In genomic region chr1:1157914-1158710, GRCh38 we compare ENCODE assay signal across 7 cellular contexts. TPM values are rescaled to one million over a fixed set of nuclear protein-coding genes. Genes with fewer than 3 reads are reported as not detected.
DNase-seq lines count a peak whose midpoint lies in the region; ATAC-seq and TF ChIP-seq lines count a peak whose summit lies in the region.

No MANE protein-coding gene starts in this region.

- H3K9me3 ChIP-seq in thyroid gland, result no peaks in the 10 kb centered on the region

- no peaks in the 10 kb centered on the region for H3K27me3 ChIP-seq in thyroid gland

- H3K27me3 Mint-ChIP-seq in endothelial cell (ENCODE audit: unreplicated experiment), result peaks cover 12% of the 10 kb centered on the region
- H3K27me3 Mint-ChIP-seq in memory B cell, result no peaks in the 10 kb centered on the region

- peak; percentile 55 for DNase-seq in activated CD4-positive, CD25-positive, alpha-beta regulatory T cell treated with anti-CD3 and anti-CD28 coated beads, Interleukin-2, amount 50 U/mL, for 72 hours
- peak; percentile 58 for DNase-seq in endothelial cell (ENCODE audit: low spot score)
- DNase-seq in memory B cell (ENCODE audit: low spot score in 2 of 2), result no peak
- peak; percentile 52 to 58 for DNase-seq in thyroid gland
- no peak for DNase-seq in HPDE6-E6E7 (ENCODE audit: extremely low spot score)

- H3K4me1 ChIP-seq in thyroid gland, result peaks cover 17 to 27% of the 10 kb centered on the region in 2 donors

- no peak overlapping the region for H3K4me3 Mint-ChIP-seq in endothelial cell (ENCODE audit: unreplicated experiment)
- H3K4me3 Mint-ChIP-seq in memory B cell, result peak overlapping the region; percentile 87

- peaks cover 3% of the 10 kb centered on the region for H3K9me3 Mint-ChIP-seq in endothelial cell (ENCODE audit: unreplicated experiment)
- H3K9me3 Mint-ChIP-seq in memory B cell, result peaks cover 3% of the 10 kb centered on the region

- H3K27ac Mint-ChIP-seq in endothelial cell (ENCODE audit: unreplicated experiment) (no peak overlapping the region), memory B cell (peak overlapping the region; percentile 75)

- H3K36me3 ChIP-seq in thyroid gland, result no peaks in the 10 kb centered on the region

- TF ChIP-seq POLR2A in GM15510 (IDR thresholded peaks at IDR 0.05; ENCODE audit: borderline replicate concordance, extremely low read depth, insufficient read length) (peak; percentile 52), thyroid gland (IDR thresholded peaks at IDR 0.05) (no peak)

- peak; percentile 45 for ATAC-seq in HG03280 (IDR thresholded peaks at IDR 0.05; ENCODE audit: unreplicated experiment)
- ATAC-seq in memory B cell (ENCODE audit: low read depth), result peak; percentile 75

- H3K4me1 Mint-ChIP-seq in endothelial cell (ENCODE audit: unreplicated experiment) (no peaks in the 10 kb centered on the region), memory B cell (peaks cover 4% of the 10 kb centered on the region)

- WGBS in thyroid gland, 2 donors, result 40 to 49% methylated on average over 6 to 14 of the region's 46 CpGs

- peak overlapping the region; percentile 84 to 99 (median 96) for H3K27ac ChIP-seq in thyroid gland

- TF ChIP-seq CTCF in endothelial cell (IDR thresholded peaks at IDR 0.05; ENCODE audit: unreplicated experiment), result no peak
- TF ChIP-seq CTCF in thyroid gland (IDR thresholded peaks at IDR 0.05), result no peak

- H3K4me3 ChIP-seq in thyroid gland (replicated peaks in 1 of 3), result peak overlapping the region; percentile 39 to 81 (median 74)

- H3K36me3 Mint-ChIP-seq in endothelial cell (ENCODE audit: low read depth, unreplicated experiment), result peaks cover 4% of the 10 kb centered on the region
- peaks cover 1% of the 10 kb centered on the region for H3K36me3 Mint-ChIP-seq in memory B cell

- intact Hi-C loops in thyroid gland (cut with DNase I), result no loop called here

RNA-seq across cellular contexts. Expression of gene TTLL10, which starts 15.6 kb away (rescaled TPM):
- total RNA-seq in endothelial cell (ENCODE audit: unreplicated experiment) (not detected), thyroid gland (under 1 TPM in 2 of 4 donors, not detected in 2; 0.13 to 0.29 TPM)

RNA-seq across cellular contexts. Expression of gene C1orf159, which starts 42.2 kb away (rescaled TPM):
- total RNA-seq in endothelial cell (ENCODE audit: unreplicated experiment), result 16.6 TPM
- total RNA-seq in thyroid gland, result 10 to 100 TPM; 10.3 to 27.6 (median 19.6) TPM

RNA-seq across cellular contexts. Expression of gene TNFRSF18, which starts 48.3 kb away (rescaled TPM):
- total RNA-seq in endothelial cell (ENCODE audit: unreplicated experiment) (not detected), thyroid gland (under 1 TPM in 2 of 4 donors, not detected in 2; 0.49 to 0.67 TPM)

RNA-seq across cellular contexts. Expression of gene TNFRSF4, which starts 55.8 kb away (rescaled TPM):
- total RNA-seq in endothelial cell (ENCODE audit: unreplicated experiment) (0.80 TPM), thyroid gland (1 to 10 TPM; 1.5 to 4.5 (median 3.2) TPM)

Comparison
In these comparisons a context has a peak if more than half of its experiments do, and no peak if none do; other contexts are left out.
1. DNase-seq: peak in activated CD4-positive, CD25-positive, alpha-beta regulatory T cell treated with anti-CD3 and anti-CD28 coated beads, Interleukin-2, amount 50 U/mL, for 72 hours (single experiment), endothelial cell (single experiment) and thyroid gland (2 of 2); none in memory B cell (0 of 2) and HPDE6-E6E7 (single experiment).